Comparison of ENCODE assay signal across 27 cellular contexts in the genomic region with DNA sequence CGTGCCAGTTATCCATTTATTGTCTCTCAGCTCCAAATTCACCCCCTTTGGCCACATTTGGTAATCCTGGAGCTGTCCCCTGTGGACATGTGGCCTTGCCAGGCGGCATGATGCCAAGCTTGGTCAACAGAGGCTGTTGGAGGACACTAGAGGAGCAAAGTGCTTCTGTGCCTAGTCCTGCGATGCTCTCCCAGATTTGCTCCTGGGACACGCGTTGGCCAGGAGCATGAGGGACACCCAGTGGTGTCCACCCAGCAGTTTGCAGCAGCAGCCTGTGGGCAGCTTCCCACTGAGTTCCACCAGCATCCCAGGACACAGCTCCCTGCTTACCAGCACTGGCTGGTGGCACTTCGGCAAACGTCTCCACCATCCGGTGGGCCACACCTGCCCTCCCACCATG. TPM values are rescaled to one million over a fixed set of nuclear protein-coding genes. Genes with fewer than 3 reads are reported as not detected.
"Had no signal": no experiment of that assay in that cellular context is flagged by ENCODE, and none has a peak within 500 bp of the region (broad histone marks: within the 10 kb centered on the region; RNA-seq: fewer than 3 reads in every experiment).

No MANE protein-coding gene starts in this region.

- H3K9me3 Mint-ChIP-seq: central memory CD8-positive, alpha-beta T cell; immature natural killer cell; naive thymus-derived CD8-positive, alpha-beta T cell; nephron progenitor cell; stimulated activated effector memory CD8-positive, alpha-beta T cell treated with anti-CD3 and anti-CD28 coated beads, Interleukin-12 subunit alpha, Interleukin-12 subunit beta, amount 100 ng/mL, for 72 hours had no signal

- DNase-seq: dermis blood vessel endothelial cell; effector memory CD4-positive, alpha-beta T cell; esophagus squamous epithelium; hypothalamus; immature natural killer cell; islet precursor cell; mammary epithelial cell; mesendoderm; midbrain; naive thymus-derived CD8-positive, alpha-beta T cell; nephron progenitor cell; pancreas; stimulated activated CD4-positive, alpha-beta T cell treated with anti-CD3 and anti-CD28 coated beads, Interleukin-12 subunit alpha, Interleukin-12 subunit beta, amount 100 ng/mL, for 4 hours; stimulated activated CD4-positive, alpha-beta T cell treated with anti-CD3 and anti-CD28 coated beads, Interleukin-1b, Interleukin-23, amount 100 ng/mL, for 48 hours; stimulated activated CD4-positive, alpha-beta T cell treated with anti-CD3 and anti-CD28 coated beads, Interleukin-4, amount 100 ng/mL, for 24 hours; stimulated activated naive CD4-positive, alpha-beta T cell treated with Interleukin-2 at 50 U/mL for 16 hours; stomach; thyroid gland; trophoblast cell had no signal

- H3K4me1 Mint-ChIP-seq: central memory CD8-positive, alpha-beta T cell; immature natural killer cell; stimulated activated effector memory CD8-positive, alpha-beta T cell treated with anti-CD3 and anti-CD28 coated beads, Interleukin-12 subunit alpha, Interleukin-12 subunit beta, amount 100 ng/mL, for 72 hours had no signal

- H3K4me3 ChIP-seq: coronary artery, esophagus squamous epithelium, left lung, pancreas, smooth muscle cell, stomach, thyroid gland had no signal

- ATAC-seq: left lung; naive thymus-derived CD8-positive, alpha-beta T cell; pancreas; sciatic nerve; stimulated activated effector memory CD8-positive, alpha-beta T cell treated with anti-CD3 and anti-CD28 coated beads, Interleukin-12 subunit alpha, Interleukin-12 subunit beta, amount 100 ng/mL, for 72 hours had no signal

- H3K4me1 ChIP-seq: pancreas had no signal

- H3K27me3 ChIP-seq: thyroid gland had no signal

- H3K27ac ChIP-seq: coronary artery, esophagus squamous epithelium, left lung, neutrophil, pancreas, stomach, thyroid gland had no signal

- H3K9me3 ChIP-seq: esophagus squamous epithelium, left lung, neutrophil, pancreas, stomach, thyroid gland had no signal

- H3K36me3 Mint-ChIP-seq: immature natural killer cell; naive thymus-derived CD8-positive, alpha-beta T cell; stimulated activated effector memory CD8-positive, alpha-beta T cell treated with anti-CD3 and anti-CD28 coated beads, Interleukin-12 subunit alpha, Interleukin-12 subunit beta, amount 100 ng/mL, for 72 hours had no signal

- H3K27ac Mint-ChIP-seq: immature natural killer cell; naive thymus-derived CD8-positive, alpha-beta T cell; nephron progenitor cell; progenitor cell of endocrine pancreas; stimulated activated effector memory CD8-positive, alpha-beta T cell treated with anti-CD3 and anti-CD28 coated beads, Interleukin-12 subunit alpha, Interleukin-12 subunit beta, amount 100 ng/mL, for 72 hours had no signal

- H3K36me3 ChIP-seq: esophagus squamous epithelium, left lung, neutrophil, pancreas, stomach, thyroid gland had no signal

- H3K4me2 ChIP-seq: smooth muscle cell had no signal

- H3K4me3 Mint-ChIP-seq: central memory CD8-positive, alpha-beta T cell; immature natural killer cell; naive thymus-derived CD8-positive, alpha-beta T cell; nephron progenitor cell; stimulated activated effector memory CD8-positive, alpha-beta T cell treated with anti-CD3 and anti-CD28 coated beads, Interleukin-12 subunit alpha, Interleukin-12 subunit beta, amount 100 ng/mL, for 72 hours had no signal

RNA-seq across cellular contexts. Expression of gene STEAP1B, which starts 55.5 kb away (rescaled TPM):
- total RNA-seq: naive thymus-derived CD8-positive, alpha-beta T cell; pancreas had no signal
- polyA plus RNA-seq: immature natural killer cell, pancreas, smooth muscle cell had no signal
